ENCODE assay signal across 8 cellular contexts in genomic region chr1:220880367-220880680, GRCh38. TPM values are rescaled to one million over a fixed set of nuclear protein-coding genes. Genes with fewer than 3 reads are reported as not detected.
DNase-seq lines count a peak whose midpoint lies in the region; ATAC-seq, FAIRE-seq and TF ChIP-seq lines count a peak whose summit lies in the region.

No MANE protein-coding gene starts in this region.

- no peak for FAIRE-seq in kidney (lab: Jason Lieb, UNC)

- peaks cover 0 to 5% of the 10 kb centered on the region in 2 donors for H3K4me1 ChIP-seq in kidney (ENCODE audit: control insufficient read depth in 1 of 2, insufficient read depth in 1 of 2, low read depth in 1 of 2, low read length in 2 of 2)

- ATAC-seq in stimulated activated memory B cell treated with anti-CD40 and anti-IgM and Interleukin-4, amounts not matched to agents 10 μg/mL and 1 μg/mL and 100 μg/mL, for 72 hours = no peak
- ATAC-seq in GM19463 (IDR thresholded peaks at IDR 0.05; ENCODE audit: unreplicated experiment) = no peak

- H3K36me3 Mint-ChIP-seq in HFFc6 (ENCODE audit: low read depth) = peaks cover 50% of the 10 kb centered on the region
- no peaks in the 10 kb centered on the region for H3K36me3 Mint-ChIP-seq in activated naive CD8-positive, alpha-beta T cell
- peaks cover 41% of the 10 kb centered on the region for H3K36me3 Mint-ChIP-seq in stimulated activated memory B cell treated with anti-CD40 and anti-IgM and Interleukin-4, amounts not matched to agents 10 μg/mL and 1 μg/mL and 100 μg/mL, for 72 hours

- H3K36me3 ChIP-seq in kidney (ENCODE audit: control insufficient read depth in 1 of 2, insufficient read depth in 2 of 2, low read length in 2 of 2) = no peaks in the 10 kb centered on the region

- H3K27ac Mint-ChIP-seq in HFFc6 = peak overlapping the region; percentile 67
- H3K27ac Mint-ChIP-seq in activated naive CD8-positive, alpha-beta T cell = no peak overlapping the region
- H3K27ac Mint-ChIP-seq in stimulated activated memory B cell treated with anti-CD40 and anti-IgM and Interleukin-4, amounts not matched to agents 10 μg/mL and 1 μg/mL and 100 μg/mL, for 72 hours = peak overlapping the region; percentile 93

- TF ChIP-seq CTCF in HFFc6 (IDR thresholded peaks at IDR 0.05) = no peak
- TF ChIP-seq CTCF in kidney (IDR thresholded peaks at IDR 0.05; ENCODE audit: borderline replicate concordance, extremely low read depth, insufficient read depth) = no peak

- peaks cover 3% of the 10 kb centered on the region; the same call in 1 of the 2 replicates for H3K27me3 Mint-ChIP-seq in HFFc6 (ENCODE audit: insufficient read depth)
- peaks cover 51% of the 10 kb centered on the region for H3K27me3 Mint-ChIP-seq in activated naive CD8-positive, alpha-beta T cell
- no peaks in the 10 kb centered on the region for H3K27me3 Mint-ChIP-seq in stimulated activated memory B cell treated with anti-CD40 and anti-IgM and Interleukin-4, amounts not matched to agents 10 μg/mL and 1 μg/mL and 100 μg/mL, for 72 hours

- H3K9me3 ChIP-seq in kidney (ENCODE audit: control insufficient read depth in 1 of 2, low read length in 2 of 2) = no peaks in the 10 kb centered on the region

- peak overlapping the region; percentile 22 to 54 for H3K9ac ChIP-seq in kidney (ENCODE audit: low read length in 2 of 2)

- peak overlapping the region; percentile 97 for H3K4me3 Mint-ChIP-seq in HFFc6
- H3K4me3 Mint-ChIP-seq in activated naive CD8-positive, alpha-beta T cell = peak overlapping the region; percentile 68
- H3K4me3 Mint-ChIP-seq in stimulated activated memory B cell treated with anti-CD40 and anti-IgM and Interleukin-4, amounts not matched to agents 10 μg/mL and 1 μg/mL and 100 μg/mL, for 72 hours = peak overlapping the region; percentile 99

- DNase-seq in HFFc6 (no peak), kidney (no peak), NOMO-1 treated with DMSO at 0.1 percent for 48 hours (lab: John Stamatoyannopoulos, UW; ENCODE audit: unreplicated experiment) (no peak), SK-N-DZ (ENCODE audit: low spot score) (no peak), Kasumi-1 (lab: John Stamatoyannopoulos, UW) (no peak)

- H3K27ac ChIP-seq in kidney (ENCODE audit: low read depth in 2 of 2, low read length in 2 of 2) = peak overlapping the region; percentile 83 to 85

- peaks cover 6% of the 10 kb centered on the region; the same call in 1 of the 2 replicates for H3K9me3 Mint-ChIP-seq in HFFc6
- H3K9me3 Mint-ChIP-seq in activated naive CD8-positive, alpha-beta T cell (ENCODE audit: low read depth) = no peaks in the 10 kb centered on the region
- no peaks in the 10 kb centered on the region for H3K9me3 Mint-ChIP-seq in stimulated activated memory B cell treated with anti-CD40 and anti-IgM and Interleukin-4, amounts not matched to agents 10 μg/mL and 1 μg/mL and 100 μg/mL, for 72 hours

- peaks cover 31% of the 10 kb centered on the region for H3K4me1 Mint-ChIP-seq in HFFc6 (ENCODE audit: low read depth)
- peaks cover 38% of the 10 kb centered on the region for H3K4me1 Mint-ChIP-seq in activated naive CD8-positive, alpha-beta T cell (ENCODE audit: low read depth)
- peaks cover 52% of the 10 kb centered on the region for H3K4me1 Mint-ChIP-seq in stimulated activated memory B cell treated with anti-CD40 and anti-IgM and Interleukin-4, amounts not matched to agents 10 μg/mL and 1 μg/mL and 100 μg/mL, for 72 hours

- peak overlapping the region; percentile 33 to 48 for H3K4me3 ChIP-seq in kidney (ENCODE audit: low read length in 2 of 2)

- intact Hi-C loops in kidney (cut with DNase I) = no loop called here

RNA-seq across cellular contexts. Expression of gene HLX, which starts 1.1 kb away (rescaled TPM):
- 10 to 100 TPM in 5 of 6 experiments, 1 to 10 TPM in 1; 9.9 to 14.3 (median 11.3) TPM for total RNA-seq in HFFc6 (2021; fragmentation: NEBNext Ultra II Directional; extraction: Animal tissue kit (Norgen Biotek cat#: 25700))
- 8.2 TPM for total RNA-seq in kidney
- 4.7 TPM for polyA plus RNA-seq in kidney (ENCODE audit: insufficient read depth, low read depth, low replicate concordance)
- polyA plus RNA-seq in SK-N-DZ (2014; cell fraction: cytosol; rRNA removed) = 6.4 and 6.9 TPM in 2 replicates
- 5.3 and 8.8 TPM in 2 replicates for polyA plus RNA-seq in SK-N-DZ (2014; cell fraction: nucleus; rRNA removed)
